In the genomic region with DNA sequence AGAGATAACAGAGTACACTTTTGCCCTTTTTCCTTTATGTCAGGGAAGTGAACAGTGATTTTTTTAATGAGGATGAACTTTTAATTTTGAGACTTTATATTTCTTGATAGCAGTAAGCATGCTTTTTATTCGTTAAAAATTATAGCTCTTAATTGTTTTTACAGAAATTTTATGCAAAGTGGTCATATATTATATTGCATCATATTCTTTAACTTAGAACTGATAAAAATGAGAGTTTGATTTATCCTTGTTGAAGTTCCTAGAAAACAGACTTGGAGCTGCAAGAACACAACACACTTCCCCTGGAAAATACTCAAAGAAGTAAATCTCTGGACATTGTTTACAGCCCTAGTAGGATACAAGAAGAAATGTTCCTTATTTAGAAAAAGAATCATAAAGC, we compare ENCODE assay signal across 32 cellular contexts.
"Had no signal": no experiment of that assay in that cellular context is flagged by ENCODE, and none has a peak within 500 bp of the region (broad histone marks: within the 10 kb centered on the region; RNA-seq: fewer than 3 reads in every experiment).

No MANE protein-coding gene starts in this region.

- H3K4me1 ChIP-seq: adrenal gland, ascending aorta, body of pancreas, breast epithelium had no signal

- FAIRE-seq: astrocyte, bronchial epithelial cell had no signal

- H3K36me3 ChIP-seq: adrenal gland, ascending aorta, brain microvascular endothelial cell, breast epithelium, cardiac muscle cell had no signal

- H3K9me3 ChIP-seq: adrenal gland, ascending aorta, body of pancreas, breast epithelium had no signal

- H3K27me3 ChIP-seq: ascending aorta, body of pancreas, brain microvascular endothelial cell, cardiac muscle cell had no signal

- DNase-seq: activated effector memory CD4-positive, alpha-beta T cell treated with anti-CD3 and anti-CD28 coated beads, Interleukin-2, amount 50 U/mL, for 16 hours; activated effector memory CD4-positive, alpha-beta T cell treated with Interleukin-2 at 50 U/mL for 16 hours; activated gamma-delta T cell; activated gamma-delta T cell treated with Interleukin-2 at 50 U/mL for 16 hours; activated naive CD4-positive, alpha-beta T cell; activated naive CD4-positive, alpha-beta T cell treated with anti-CD3 and anti-CD28 coated beads for 36 hours; activated naive CD4-positive, alpha-beta T cell treated with anti-CD3 and anti-CD28 coated beads, Interleukin-2, amount 10 ng/mL, durations not matched to agents 7 days and 5 days; activated naive CD4-positive, alpha-beta T cell treated with anti-CD3 and anti-CD28 coated beads, Interleukin-2, amount 50 U/mL, for 16 hours; activated naive CD4-positive, alpha-beta T cell treated with Interleukin-2 at 50 U/mL for 16 hours; activated naive CD8-positive, alpha-beta T cell treated with anti-CD3 and anti-CD28 coated beads for 36 hours; activated naive CD8-positive, alpha-beta T cell treated with anti-CD3 and anti-CD28 coated beads, Interleukin-2, amount 10 ng/mL, durations not matched to agents 7 days and 5 days; activated naive CD8-positive, alpha-beta T cell treated with anti-CD3 and anti-CD28 coated beads, Interleukin-2, amount 50 U/mL, for 24 hours; activated T-cell treated with anti-CD3 and anti-CD28 coated beads, Interleukin-2, amount 50 U/mL, for 4 hours; activated T-cell treated with anti-CD3 and anti-CD28 coated beads, Interleukin-2, amount 50 U/mL, for 48 hours; activated T-cell treated with anti-CD3 and anti-CD28 coated beads, Interleukin-2, amount 50 U/mL, for 72 hours; adrenal gland; amniotic stem cell; amygdala; anterior cingulate cortex; aorta; body of pancreas; brain microvascular endothelial cell; caudate nucleus; central memory CD4-positive, alpha-beta T cell; cerebellar nuclear complex had no signal

- H3K4me3 ChIP-seq: adrenal gland, ascending aorta, body of pancreas, breast epithelium, cardiac muscle cell had no signal

- H3K27ac ChIP-seq: adrenal gland, ascending aorta, body of pancreas, brain microvascular endothelial cell, breast epithelium, cardiac muscle cell had no signal

- ATAC-seq: activated naive CD4-positive, alpha-beta T cell treated with anti-CD3 and anti-CD28 coated beads, Interleukin-2, amount 50 U/mL, for 72 hours; activated naive CD8-positive, alpha-beta T cell treated with anti-CD3 and anti-CD28 coated beads, Interleukin-2, amount 50 U/mL, for 24 hours; activated T-cell treated with anti-CD3 and anti-CD28 coated beads, Interleukin-2, amount 50 U/mL, for 4 hours; activated T-cell treated with anti-CD3 and anti-CD28 coated beads, Interleukin-2, amount 50 U/mL, for 72 hours; activated T-helper 17 cell treated with anti-CD3 and anti-CD28 coated beads, Interleukin-2, amount 50 U/mL, for 72 hours; body of pancreas had no signal
